In genomic region chr10:79937661-79938226, GRCh38 we compare ENCODE assay signal across 22 cellular contexts. TPM values are rescaled to one million over a fixed set of nuclear protein-coding genes. Genes with fewer than 3 reads are reported as not detected.
A peak's percentile ranks its signal among the peaks of the same experiment; 100 is the strongest.
DNase-seq lines count a peak whose midpoint lies in the region; ATAC-seq and TF ChIP-seq lines count a peak whose summit lies in the region.
"Had no signal": no experiment of that assay in that cellular context is flagged by ENCODE, and none has a peak within 500 bp of the region (broad histone marks: within the 10 kb centered on the region; RNA-seq: fewer than 3 reads in every experiment).

No MANE protein-coding gene starts in this region.

- H3K27ac Mint-ChIP-seq in stimulated activated memory B cell treated with anti-CD40 and anti-IgM and Interleukin-4, amounts not matched to agents 10 μg/mL and 1 μg/mL and 100 μg/mL, for 72 hours: peak overlapping the region; percentile 53
- H3K27ac Mint-ChIP-seq in GM23338: no peak overlapping the region
- H3K27ac Mint-ChIP-seq: activated CD4-positive, alpha-beta T cell treated with anti-CD3 and anti-CD28 coated beads, Interleukin-2, amount 10 ng/mL, durations not matched to agents 7 days and 5 days; T-helper 1 cell treated with Interleukin-12 subunit alpha and Interleukin-12 subunit beta and Interleukin-4 antibody, amounts not matched to agents 30 μg/mL and 1 μg/mL, for 36 hours had no signal

- no peak overlapping the region for H3K27ac ChIP-seq in GM23338 (ENCODE audit: low read depth)
- H3K27ac ChIP-seq: body of pancreas, esophagus squamous epithelium, gastrocnemius medialis, GM23248, suprapubic skin, vagina had no signal

- H3F3A ChIP-seq in GM23338 (replicated peaks; ENCODE audit: low read depth): no peaks in the 10 kb centered on the region

- no peaks in the 10 kb centered on the region for H3K79me2 ChIP-seq in GM23338 (replicated peaks; ENCODE audit: insufficient read depth)

- no peak overlapping the region for H3K4me3 Mint-ChIP-seq in stimulated activated memory B cell treated with anti-CD40 and anti-IgM and Interleukin-4, amounts not matched to agents 10 μg/mL and 1 μg/mL and 100 μg/mL, for 72 hours
- H3K4me3 Mint-ChIP-seq in GM23338: no peak overlapping the region
- H3K4me3 Mint-ChIP-seq: activated CD4-positive, alpha-beta T cell treated with anti-CD3 and anti-CD28 coated beads, Interleukin-2, amount 10 ng/mL, durations not matched to agents 7 days and 5 days; T-helper 1 cell treated with Interleukin-12 subunit alpha and Interleukin-12 subunit beta and Interleukin-4 antibody, amounts not matched to agents 30 μg/mL and 1 μg/mL, for 36 hours had no signal

- H3K36me3 ChIP-seq in GM23338 (ENCODE audit: insufficient read depth): no peaks in the 10 kb centered on the region
- H3K36me3 ChIP-seq: esophagus squamous epithelium, gastrocnemius medialis, suprapubic skin, vagina had no signal

- no peaks in the 10 kb centered on the region for H3K36me3 Mint-ChIP-seq in stimulated activated memory B cell treated with anti-CD40 and anti-IgM and Interleukin-4, amounts not matched to agents 10 μg/mL and 1 μg/mL and 100 μg/mL, for 72 hours
- H3K36me3 Mint-ChIP-seq in GM23338 (ENCODE audit: low read depth): no peaks in the 10 kb centered on the region

- H4K20me1 ChIP-seq in GM23338 (replicated peaks; ENCODE audit: insufficient read depth): no peaks in the 10 kb centered on the region

- H3K9me3 Mint-ChIP-seq in stimulated activated memory B cell treated with anti-CD40 and anti-IgM and Interleukin-4, amounts not matched to agents 10 μg/mL and 1 μg/mL and 100 μg/mL, for 72 hours: no peaks in the 10 kb centered on the region
- no peaks in the 10 kb centered on the region for H3K9me3 Mint-ChIP-seq in GM23338
- H3K9me3 Mint-ChIP-seq: activated CD4-positive, alpha-beta T cell treated with anti-CD3 and anti-CD28 coated beads, Interleukin-2, amount 10 ng/mL, durations not matched to agents 7 days and 5 days; T-helper 1 cell treated with Interleukin-12 subunit alpha and Interleukin-12 subunit beta and Interleukin-4 antibody, amounts not matched to agents 30 μg/mL and 1 μg/mL, for 36 hours had no signal

- ATAC-seq in stimulated activated memory B cell treated with anti-CD40 and anti-IgM and Interleukin-4, amounts not matched to agents 10 μg/mL and 1 μg/mL and 100 μg/mL, for 72 hours: peak; percentile 44
- ATAC-seq in omental fat pad (ENCODE audit: low FRiP score) (no peak), GM23338 (no peak)
- ATAC-seq: body of pancreas, gastrocnemius medialis had no signal

- H3K4me2 ChIP-seq in GM23338: no peak overlapping the region

- no peak overlapping the region for H2AFZ ChIP-seq in GM23338
- H2AFZ ChIP-seq: GM23248 had no signal

- no peak overlapping the region for H3K4me3 ChIP-seq in GM23338
- H3K4me3 ChIP-seq: body of pancreas, esophagus squamous epithelium, gastrocnemius medialis, GM23248, suprapubic skin, vagina had no signal

- no peaks in the 10 kb centered on the region for H3K27me3 ChIP-seq in GM23338 (ENCODE audit: insufficient read depth)
- H3K27me3 ChIP-seq: body of pancreas, gastrocnemius medialis, vagina had no signal

- DNase-seq in DMS 273 (lab: John Stamatoyannopoulos, UW; ENCODE audit: unreplicated experiment) (peak; percentile 88), NCI-H446 treated with DMSO at 0.1 percent for 48 hours (lab: John Stamatoyannopoulos, UW) (peak; percentile 58), islet precursor cell (peak; percentile 40), SIG-M5 (lab: John Stamatoyannopoulos, UW) (no peak), omental fat pad (ENCODE audit: low spot score) (no peak), GM23338 (ENCODE audit: low spot score) (no peak)
- DNase-seq: activated CD4-positive, alpha-beta T cell treated with anti-CD3 and anti-CD28 coated beads, Interleukin-2, amount 10 ng/mL, durations not matched to agents 7 days and 5 days; activated gamma-delta T cell treated with Interleukin-2 at 50 U/mL for 16 hours; body of pancreas; effector memory CD4-positive, alpha-beta T cell; esophagus squamous epithelium; gastrocnemius medialis; GM23248; hypothalamus; NCI-H1105; NCI-H2029 had no signal

- peaks cover 46% of the 10 kb centered on the region for H3K4me1 Mint-ChIP-seq in stimulated activated memory B cell treated with anti-CD40 and anti-IgM and Interleukin-4, amounts not matched to agents 10 μg/mL and 1 μg/mL and 100 μg/mL, for 72 hours
- H3K4me1 Mint-ChIP-seq in GM23338: no peaks in the 10 kb centered on the region; the same call in 2 of the 3 replicates

- no peaks in the 10 kb centered on the region for H3K4me1 ChIP-seq in GM23338 (ENCODE audit: insufficient read depth)
- H3K4me1 ChIP-seq: body of pancreas, esophagus squamous epithelium, gastrocnemius medialis, suprapubic skin, vagina had no signal

- H3K9me2 ChIP-seq in GM23338 (ENCODE audit: insufficient read depth): no peaks in the 10 kb centered on the region

- H3K27me3 Mint-ChIP-seq in stimulated activated memory B cell treated with anti-CD40 and anti-IgM and Interleukin-4, amounts not matched to agents 10 μg/mL and 1 μg/mL and 100 μg/mL, for 72 hours: peaks cover 4% of the 10 kb centered on the region
- H3K27me3 Mint-ChIP-seq in GM23338 (ENCODE audit: insufficient read depth, low read depth, poor library complexity): peaks cover 8% of the 10 kb centered on the region

- TF ChIP-seq CTCF in omental fat pad (IDR thresholded peaks at IDR 0.05) (no peak), GM23338 (conservative IDR thresholded peaks at IDR 0.05; ENCODE audit: low read depth in 2 of 2) (no peak)

TF ChIP-seq in GM23338, 12 proteins besides CTCF, POLR2A, EP300 and RAD21:
- TF ChIP-seq ZNF114 (CRISPR knock-in tag; IDR thresholded peaks at IDR 0.05) (no peak), EZH2phosphoT487 (IDR thresholded peaks at IDR 0.05; ENCODE audit: unreplicated experiment) (no peak), JUNB (IDR thresholded peaks at IDR 0.05; ENCODE audit: unreplicated experiment) (no peak)

RNA-seq across cellular contexts. Expression of gene SFTPD, which starts 11.2 kb away (rescaled TPM):
- total RNA-seq in omental fat pad: under 1 TPM in 2 of 4 donors, not detected in 2; 0.65 to 0.96 TPM
- 0.70 TPM in 1 of 2 replicates, not detected in the other for total RNA-seq in GM23338 (2014; rRNA removed; shearing (Covaris generic))
- 0.23 TPM in 1 of 2 replicates, not detected in the other for polyA plus RNA-seq in GM23338 (2016; fragmentation: Nextera tagmentation; extraction: Ambion mirVana)
- total RNA-seq: activated CD4-positive, alpha-beta T cell treated with anti-CD3 and anti-CD28 coated beads, Interleukin-2, amount 10 ng/mL, durations not matched to agents 7 days and 5 days; GM23248; NCI-H460; SK-MEL-5; vagina had no signal

Comparison
In these comparisons a context has a peak if more than half of its experiments do, and no peak if none do; other contexts are left out.
1. DNase-seq: peak in DMS 273 (single experiment), NCI-H446 treated with DMSO at 0.1 percent for 48 hours (single experiment) and islet precursor cell (single experiment); none in SIG-M5 (single experiment), omental fat pad (single experiment) and GM23338 (single experiment).